ENCODE assay signal across 16 cellular contexts in genomic region chr13:46683879-46684278, GRCh38.
DNase-seq lines count a peak whose midpoint lies in the region; ATAC-seq, FAIRE-seq and TF ChIP-seq lines count a peak whose summit lies in the region.
"Had no signal": no experiment of that assay in that cellular context is flagged by ENCODE, and none has a peak within 500 bp of the region (broad histone marks: within the 10 kb centered on the region; RNA-seq: fewer than 3 reads in every experiment).

No MANE protein-coding gene starts in this region.

- no peak overlapping the region for H3K9ac ChIP-seq in HUES6 (ENCODE audit: low read length)

- H3K27me3 ChIP-seq in HUES6 (ENCODE audit: control insufficient read depth, insufficient read depth, low read length), result no peaks in the 10 kb centered on the region

- no peak overlapping the region for H3K4me3 Mint-ChIP-seq in MCF 10A (ENCODE audit: unreplicated experiment)

- in situ Hi-C loops in astrocyte of the spinal cord (cut with HindIII; ENCODE audit: low sequenced_read_pairs), result no loop called here

- intact Hi-C loops in MCF 10A (cut with micrococcal nuclease), result no loop called here

- no peaks in the 10 kb centered on the region for H3K9me3 ChIP-seq in HUES6 (ENCODE audit: control insufficient read depth, insufficient read depth, low read depth, low read length)
- no peaks in the 10 kb centered on the region for H3K9me3 ChIP-seq in mesodermal cell (ENCODE audit: control insufficient read depth, low read length)

- no peak overlapping the region for H3K4me3 ChIP-seq in HUES6 (ENCODE audit: low read depth, low read length)
- no peak overlapping the region for H3K4me3 ChIP-seq in astrocyte of the spinal cord (ENCODE audit: low read depth, low read length)
- H3K4me3 ChIP-seq in mesodermal cell (ENCODE audit: extremely low read depth, insufficient read depth, low read length, poor library complexity, severe bottlenecking), result no peak overlapping the region

- H3K4me1 Mint-ChIP-seq in MCF 10A (ENCODE audit: insufficient read depth, unreplicated experiment), result no peaks in the 10 kb centered on the region

- H3K36me3 ChIP-seq in HUES6 (ENCODE audit: control insufficient read depth, insufficient read depth, low read length), result no peaks in the 10 kb centered on the region
- H3K36me3 ChIP-seq in mesodermal cell (ENCODE audit: control insufficient read depth, insufficient read depth, low read length), result peaks cover 30% of the 10 kb centered on the region

- no peaks in the 10 kb centered on the region for H3K9me3 Mint-ChIP-seq in MCF 10A (ENCODE audit: unreplicated experiment)

- POLR2A ChIA-PET in MCF 10A (lab: Yijun Ruan, JAX), result interaction anchor here (0.7 to 0.9 kb wide), 2 partner anchors 16 to 26 kb away, joined by 3 to 4 read pairs; no protein-coding TSS in a partner anchor

- H3K36me3 Mint-ChIP-seq in MCF 10A (ENCODE audit: insufficient read depth, unreplicated experiment), result peaks cover 17% of the 10 kb centered on the region

- no peak for ATAC-seq in HG03175 (IDR thresholded peaks at IDR 0.05; ENCODE audit: unreplicated experiment)

- no peak for FAIRE-seq in HTR-8/SVneo (lab: Jason Lieb, UNC)
- FAIRE-seq: RCC 7860 had no signal

- BruUV-seq in MCF 10A (replicated peaks; lab: Mats Ljungman, UMichigan), result no TSS peak

- peak overlapping the region; percentile 63 for H3K27ac ChIP-seq in HUES6 (ENCODE audit: low read depth, low read length)
- peak overlapping the region; percentile 96 for H3K27ac ChIP-seq in mesodermal cell (ENCODE audit: low read depth, low read length, severe bottlenecking)

- H3K27ac Mint-ChIP-seq in MCF 10A (ENCODE audit: low read depth, unreplicated experiment), result no peak overlapping the region

- H3K4me1 ChIP-seq in HUES6 (ENCODE audit: control insufficient read depth, insufficient read depth, low read length), result peaks cover 48% of the 10 kb centered on the region
- peaks cover 54% of the 10 kb centered on the region for H3K4me1 ChIP-seq in mesodermal cell (ENCODE audit: control insufficient read depth, insufficient read depth, low read length, poor library complexity, severe bottlenecking)

- no peak for TF ChIP-seq CTCF in astrocyte of the spinal cord (IDR thresholded peaks at IDR 0.05; ENCODE audit: low read depth, low read length)
- no peak for TF ChIP-seq CTCF in MCF 10A (IDR thresholded peaks at IDR 0.05; ENCODE audit: unreplicated experiment)

- WGBS in mesodermal cell (ENCODE audit: insufficient coverage in 2 of 2), 2 experiments, result no CpG with 5 or more reads among the region's 1 CpG

- no peaks in the 10 kb centered on the region for H3K27me3 Mint-ChIP-seq in MCF 10A (ENCODE audit: insufficient read depth, unreplicated experiment)

- DNase-seq in AML-193 (lab: John Stamatoyannopoulos, UW), result peak; percentile 47 to 56
- DNase-seq in astrocyte of the spinal cord (ENCODE audit: low read depth, low spot score), result peak; percentile 31
- no peak for DNase-seq in NK-92 (lab: John Stamatoyannopoulos, UW; ENCODE audit: unreplicated experiment)
- no peak for DNase-seq in HTR-8/SVneo (ENCODE audit: insufficient read length, low spot score)
- DNase-seq in MCF 10A (ENCODE audit: unreplicated experiment), result no peak
- DNase-seq: activated naive CD4-positive, alpha-beta T cell; DMS79; HCEC 1CT; NCI-H1417 treated with DMSO at 0.1 percent for 48 hours; NCI-H510A; stimulated activated CD8-positive, alpha-beta memory T cell treated with anti-CD3 and anti-CD28 coated beads, Interleukin-4, amount 100 ng/mL, for 48 hours; T-helper 9 cell had no signal

- CTCF ChIA-PET in MCF 10A (lab: Yijun Ruan, JAX), result no interaction called here

Comparison
In these comparisons a context has a peak if more than half of its experiments do, and no peak if none do; other contexts are left out.
1. DNase-seq: peak in AML-193 (2 of 2) and astrocyte of the spinal cord (single experiment); none in NK-92 (single experiment), HTR-8/SVneo (single experiment) and MCF 10A (single experiment).